1 cellular context compared by ENCODE assay signal in genomic region chr12:108854453-108855283, GRCh38.
TF ChIP-seq lines count a peak whose summit lies in the region.

No MANE protein-coding gene starts in this region.

TF ChIP-seq in IMR-90, 13 proteins besides CTCF, POLR2A, EP300 and RAD21:
- TF ChIP-seq MXI1 (IDR thresholded peaks at IDR 0.05; ENCODE audit: borderline replicate concordance, low read depth, low read length) (peak; percentile 39; the same call in 1 of the 2 replicates), FOS (IDR thresholded peaks at IDR 0.05; ENCODE audit: low read depth, low read length) (peak; percentile 90), MAZ (IDR thresholded peaks at IDR 0.05; ENCODE audit: borderline replicate concordance, low read depth, low read length) (no peak), MAFK (IDR thresholded peaks at IDR 0.05; ENCODE audit: low read depth, low read length) (peak; percentile 48; the same call in 1 of the 2 replicates), NFE2L2 (IDR thresholded peaks at IDR 0.05; ENCODE audit: low read depth, low read length) (peak; percentile 95), CHD1 (IDR thresholded peaks at IDR 0.05; ENCODE audit: low read depth, low read length) (no peak; the same call in 1 of the 2 replicates), CEBPB (IDR thresholded peaks at IDR 0.05; ENCODE audit: low read depth, low read length) (peak; percentile 86), RCOR1 (IDR thresholded peaks at IDR 0.05; ENCODE audit: insufficient replicate concordance, low read length) (peak; percentile 37)
